ENCODE assay signal across 8 cellular contexts in the genomic region with DNA sequence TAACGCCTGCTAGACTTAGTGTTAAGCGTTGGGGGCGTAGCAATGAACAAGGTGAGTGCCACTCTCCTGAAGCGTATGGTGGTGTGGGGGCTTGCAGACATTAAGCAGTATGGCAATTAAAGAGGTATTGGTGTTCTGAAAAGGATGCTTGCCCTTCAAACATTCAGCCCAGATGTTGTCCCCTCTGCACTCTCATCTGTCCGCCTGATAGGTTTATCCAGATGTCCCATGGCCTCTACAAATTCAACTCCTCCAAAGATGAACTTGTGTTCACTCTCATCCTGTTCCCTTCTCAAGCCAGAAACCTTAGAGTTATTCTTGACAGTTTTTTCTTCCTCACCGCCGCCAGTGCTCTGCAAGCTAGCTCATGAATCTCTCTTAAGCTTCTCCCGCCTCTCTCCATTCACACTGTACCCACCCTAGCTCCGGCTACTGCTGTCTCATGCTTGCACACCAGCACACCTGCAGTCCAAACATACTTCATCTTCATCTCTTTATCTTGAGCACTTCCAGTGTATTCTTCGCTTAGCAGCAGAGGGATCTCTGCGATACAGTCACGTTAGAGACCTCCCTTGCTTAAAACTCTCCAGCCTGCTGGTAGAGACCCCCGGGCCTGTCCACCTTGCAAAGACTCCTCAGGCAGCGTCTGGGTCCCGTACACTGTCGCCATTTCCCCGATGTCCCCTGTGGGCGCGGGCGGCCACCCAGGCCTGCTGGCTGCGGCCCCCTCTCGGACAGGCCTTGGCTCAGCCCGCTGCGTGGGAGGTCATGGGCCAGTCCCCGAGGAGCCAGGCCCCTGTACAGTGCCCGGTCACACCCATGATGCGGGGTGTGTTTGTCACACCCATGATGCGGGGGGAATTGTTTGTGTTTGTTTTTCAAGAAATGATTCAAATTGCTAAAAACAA. TPM values are rescaled to one million over a fixed set of nuclear protein-coding genes. Genes with fewer than 3 reads are reported as not detected.
DNase-seq lines count a peak whose midpoint lies in the region; ATAC-seq and TF ChIP-seq lines count a peak whose summit lies in the region.

No MANE protein-coding gene starts in this region.

- H3K27me3 ChIP-seq in SJSA1 (replicated peaks), result no peaks in the 10 kb centered on the region

- H3K4me1 ChIP-seq in SJSA1 (replicated peaks), result peaks cover 11% of the 10 kb centered on the region

- H3K9me3 ChIP-seq in SJSA1 (replicated peaks), result no peaks in the 10 kb centered on the region

- peaks cover 46% of the 10 kb centered on the region for H3K36me3 ChIP-seq in SJSA1

- TF ChIP-seq CTCF in fibroblast of mammary gland (conservative IDR thresholded peaks at IDR 0.05; ENCODE audit: control insufficient read depth, insufficient read depth, low read depth, low read length) (no peak), omental fat pad (IDR thresholded peaks at IDR 0.05) (no peak)

- no peak for ATAC-seq in omental fat pad (ENCODE audit: low FRiP score)

- intact Hi-C loops in posterior vena cava (cut with DNase I), result loop anchor here (5.0 to 10.0 kb wide), 2 partner anchors 85 to 88 kb away; no protein-coding TSS in a partner anchor

- no peak for DNase-seq in SJSA1 (ENCODE audit: low read depth in 1 of 2, low spot score in 2 of 2)
- DNase-seq in fibroblast of mammary gland (ENCODE audit: low read depth), result no peak
- DNase-seq in posterior vena cava (ENCODE audit: low spot score), result peak; percentile 68
- no peak for DNase-seq in NCI-H1417 treated with DMSO at 0.1 percent for 48 hours (lab: John Stamatoyannopoulos, UW)
- DNase-seq in kidney tubule cell (ENCODE audit: low spot score), result no peak
- no peak for DNase-seq in omental fat pad (ENCODE audit: low spot score)
- no peak for DNase-seq in DMS53 (lab: John Stamatoyannopoulos, UW)

- peak overlapping the region; percentile 53; the same call in 1 of the 2 replicates for H3K27ac ChIP-seq in SJSA1

- peak overlapping the region; percentile 90 for H3K4me3 ChIP-seq in GM08714 (ENCODE audit: low read length)
- H3K4me3 ChIP-seq in SJSA1, result peak overlapping the region; percentile 64
- peak overlapping the region; percentile 99 for H3K4me3 ChIP-seq in fibroblast of mammary gland (ENCODE audit: control insufficient read depth, low read depth, low read length)

RNA-seq across cellular contexts. Expression of a gene that starts 1.0 kb away (rescaled TPM):
- 36.5 and 43.7 TPM in 2 replicates for total RNA-seq in SJSA1 (2014; rRNA removed; shearing (Covaris generic))
- total RNA-seq in posterior vena cava, result 10 to 100 TPM; 17.7 to 20.1 TPM
- 10 to 100 TPM; 23.6 to 36.3 (median 29.4) TPM for total RNA-seq in omental fat pad

RNA-seq across cellular contexts. Expression of a gene that starts 32.0 kb away (rescaled TPM):
- 38.8 and 45.7 TPM in 2 replicates for total RNA-seq in SJSA1 (2014; rRNA removed; shearing (Covaris generic))
- total RNA-seq in posterior vena cava, result 10 to 100 TPM; 67.1 to 77.4 TPM
- total RNA-seq in omental fat pad, result 10 to 100 TPM; 67.1 to 99.8 (median 75.0) TPM

RNA-seq across cellular contexts. Expression of a gene that starts 57.7 kb away (rescaled TPM):
- total RNA-seq in SJSA1 (2014; rRNA removed; shearing (Covaris generic)), result 21.1 and 32.8 TPM in 2 replicates
- total RNA-seq in posterior vena cava (10 to 100 TPM; 40.0 to 52.6 TPM), omental fat pad (100 to 1,000 TPM in 1 of 4 donors, 10 to 100 TPM in 3; 40.5 to 106 (median 54.8) TPM)
